In genomic region chr15:71294636-71295241, GRCh38 we compare ENCODE assay signal across 11 cellular contexts.
DNase-seq lines count a peak whose midpoint lies in the region; ATAC-seq and TF ChIP-seq lines count a peak whose summit lies in the region.
"Had no signal": no experiment of that assay in that cellular context is flagged by ENCODE, and none has a peak within 500 bp of the region (broad histone marks: within the 10 kb centered on the region; RNA-seq: fewer than 3 reads in every experiment).

No MANE protein-coding gene starts in this region.

- no peaks in the 10 kb centered on the region for H3K9me3 ChIP-seq in uterus

- TF ChIP-seq POLR2A in uterus (IDR thresholded peaks at IDR 0.05): no peak

- H3K27me3 ChIP-seq in kidney epithelial cell (ENCODE audit: control insufficient read depth, insufficient read depth, low read length) (no peaks in the 10 kb centered on the region), uterus (no peaks in the 10 kb centered on the region)

- peak overlapping the region; percentile 53 to 66 for H3K27ac ChIP-seq in uterus

- peak; percentile 25 for DNase-seq in left cardiac atrium
- no peak for DNase-seq in Right ventricle myocardium superior
- DNase-seq in astrocyte of the cerebellum (ENCODE audit: low read depth): peak; percentile 83
- DNase-seq in kidney epithelial cell (ENCODE audit: low read depth): peak; percentile 83
- peak; percentile 31 to 59 for DNase-seq in uterus
- no peak for DNase-seq in NCI-H1105 treated with DMSO at 0.1 percent for 48 hours (lab: John Stamatoyannopoulos, UW)
- no peak for DNase-seq in GM13976 (ENCODE audit: low spot score)
- DNase-seq: activated CD8-positive, alpha-beta T cell treated with anti-CD3 and anti-CD28 coated beads for 36 hours; stimulated activated CD4-positive, alpha-beta T cell treated with anti-CD3 and anti-CD28 coated beads, Interleukin-4, amount 100 ng/mL, for 1 hour had no signal

- no peaks in the 10 kb centered on the region for H3K36me3 ChIP-seq in kidney epithelial cell (ENCODE audit: control insufficient read depth, insufficient read depth, low read length)
- H3K36me3 ChIP-seq in uterus: no peaks in the 10 kb centered on the region

- ATAC-seq in left cardiac atrium (peak in 1 of 2 donors; percentile 17), Right ventricle myocardium superior (ENCODE audit: poor library complexity) (no peak), HG03108 (IDR thresholded peaks at IDR 0.05; ENCODE audit: unreplicated experiment) (no peak)
- ATAC-seq: activated CD8-positive, alpha-beta T cell treated with anti-CD3 and anti-CD28 coated beads for 36 hours had no signal

- TF ChIP-seq CTCF in astrocyte of the cerebellum (IDR thresholded peaks at IDR 0.05; ENCODE audit: low read depth, low read length, missing control alignments) (no peak), kidney epithelial cell (IDR thresholded peaks at IDR 0.05; ENCODE audit: insufficient read depth, low read length, poor library complexity, severe bottlenecking) (no peak), uterus (IDR thresholded peaks at IDR 0.05) (no peak), GM13976 (IDR thresholded peaks at IDR 0.05; ENCODE audit: borderline replicate concordance, control extremely low read depth, extremely low read depth, insufficient read depth, missing control alignments) (no peak)

- intact Hi-C loops in left cardiac atrium (cut with DNase I): no loop called here
- intact Hi-C loops in Right ventricle myocardium superior (cut with DNase I): no loop called here
- intact Hi-C loops in uterus (cut with DNase I; ENCODE audit: low total_unique reads): no loop called here

- peaks cover 0 to 4% of the 10 kb centered on the region in 2 donors for H3K4me1 ChIP-seq in uterus

- in situ Hi-C loops in astrocyte of the cerebellum (cut with HindIII; ENCODE audit: low sequenced_read_pairs) (no loop called here), GM13976 (cut with MboI; ENCODE audit: low sequenced_read_pairs, unreplicated experiment) (no loop called here)

- no peak overlapping the region for H3K4me3 ChIP-seq in astrocyte of the cerebellum (ENCODE audit: low read depth, low read length)
- H3K4me3 ChIP-seq in kidney epithelial cell (ENCODE audit: low read depth, low read length): no peak overlapping the region
- H3K4me3 ChIP-seq in uterus: no peak overlapping the region
- H3K4me3 ChIP-seq: coronary artery had no signal

Comparison
In these comparisons a context has a peak if more than half of its experiments do, and no peak if none do; other contexts are left out.
1. DNase-seq: peak in left cardiac atrium (single experiment), astrocyte of the cerebellum (single experiment), kidney epithelial cell (single experiment) and uterus (2 of 2); none in Right ventricle myocardium superior (single experiment), NCI-H1105 treated with DMSO at 0.1 percent for 48 hours (single experiment) and GM13976 (single experiment).